15 cellular contexts compared by ENCODE assay signal in the genomic region with DNA sequence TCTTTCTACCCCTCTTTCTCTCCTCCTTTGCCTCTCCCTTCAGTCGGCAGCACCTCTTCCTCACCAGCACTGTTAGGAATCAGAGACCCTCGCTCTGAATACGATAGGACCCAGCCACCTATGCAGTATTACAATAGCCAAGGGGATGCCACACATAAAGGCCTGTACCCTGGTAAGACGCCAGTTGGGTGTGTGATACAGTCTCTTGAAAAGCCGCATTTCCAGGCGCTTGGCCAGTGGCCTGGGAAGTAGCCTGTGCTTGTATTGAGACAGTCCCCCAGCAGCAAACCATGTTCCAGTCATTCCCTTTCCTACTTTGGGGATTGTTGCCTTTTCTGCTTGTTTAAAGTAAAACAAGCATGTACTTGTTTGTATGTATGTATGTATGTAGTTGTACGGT.
DNase-seq lines count a peak whose midpoint lies in the region; ATAC-seq and TF ChIP-seq lines count a peak whose summit lies in the region.
"Had no signal": no experiment of that assay in that cellular context is flagged by ENCODE, and none has a peak within 500 bp of the region (broad histone marks: within the 10 kb centered on the region; RNA-seq: fewer than 3 reads in every experiment).

No MANE protein-coding gene starts in this region.

- H3K27ac Mint-ChIP-seq in GM23338: peak overlapping the region; percentile 84

- no peaks in the 10 kb centered on the region for H4K20me1 ChIP-seq in GM23338 (replicated peaks; ENCODE audit: insufficient read depth)

- no peaks in the 10 kb centered on the region for H3K79me2 ChIP-seq in GM23338 (replicated peaks; ENCODE audit: insufficient read depth)

- DNase-seq in GM23338 (ENCODE audit: low spot score) (no peak), cerebellar cortex (ENCODE audit: low spot score) (peak; percentile 74), heart right ventricle (peak; percentile 47 to 66), nucleus accumbens (lab: John Stamatoyannopoulos, UW) (peak in 31 of 56 donors; percentile 8 to 63 (median 26)), DMS53 treated with DMSO at 0.1 percent for 48 hours (lab: John Stamatoyannopoulos, UW; ENCODE audit: unreplicated experiment) (no peak), foreskin fibroblast (no peak), NCI-H526 treated with DMSO at 0.1 percent for 48 hours (lab: John Stamatoyannopoulos, UW) (no peak)
- DNase-seq: DMS53, GM23248, NCI-H1436 treated with DMSO at 0.1 percent for 48 hours, NCI-H2081 treated with DMSO at 0.1 percent for 48 hours, NCI-H524, PC-3 had no signal

- H3K4me3 Mint-ChIP-seq in GM23338: no peak overlapping the region

- no peak for ATAC-seq in GM23338
- ATAC-seq in heart right ventricle: peak; percentile 54 to 94 (median 88)
- no peak for ATAC-seq in SK-N-SH treated with all-trans-retinoic acid at 6 μM for 48 hours
- ATAC-seq: K562, PC-3 had no signal

- intact Hi-C loops in heart right ventricle (cut with DNase I): no loop called here

- H3K9me2 ChIP-seq in GM23338 (ENCODE audit: insufficient read depth): no peaks in the 10 kb centered on the region

- 55 to 74% methylated on average over 7 of the region's 7 CpGs for WGBS in heart right ventricle, 2 donors

- H3K36me3 ChIP-seq in GM23338 (ENCODE audit: insufficient read depth) (0 out of 2 replicates have a peak, but pooled peaks cover 6% of the 10 kb centered on the region), heart right ventricle (peaks cover 0 to 100% (median 28%) of the 10 kb centered on the region in 9 donors)

- H2AFZ ChIP-seq in GM23338: no peak overlapping the region
- H2AFZ ChIP-seq: GM23248 had no signal

- H3K36me3 Mint-ChIP-seq in GM23338 (ENCODE audit: low read depth): peaks cover 64% of the 10 kb centered on the region

- peaks cover 1% of the 10 kb centered on the region for H3K27me3 Mint-ChIP-seq in GM23338 (ENCODE audit: insufficient read depth, low read depth, poor library complexity)

- peak overlapping the region; percentile 55 for H3K4me2 ChIP-seq in GM23338

- H3K27ac ChIP-seq in GM23338 (ENCODE audit: low read depth) (peak overlapping the region; percentile 12; the same call in 1 of the 2 replicates), heart right ventricle (peak overlapping the region in 5 of 10 donors; percentile 8 to 64 (median 43))
- H3K27ac ChIP-seq: GM23248 had no signal

- peaks cover 23% of the 10 kb centered on the region for H3K4me1 Mint-ChIP-seq in GM23338

- TF ChIP-seq CTCF in GM23338 (conservative IDR thresholded peaks at IDR 0.05; ENCODE audit: low read depth in 2 of 2): no peak
- TF ChIP-seq CTCF in heart right ventricle (IDR thresholded peaks at IDR 0.05): no peak
- TF ChIP-seq CTCF in foreskin fibroblast (IDR thresholded peaks at IDR 0.05; ENCODE audit: low read depth, low read length): no peak

- no peaks in the 10 kb centered on the region for H3K9me3 Mint-ChIP-seq in GM23338

- no peaks in the 10 kb centered on the region for H3F3A ChIP-seq in GM23338 (replicated peaks; ENCODE audit: low read depth)

- H3K4me3 ChIP-seq in GM23338 (no peak overlapping the region), heart right ventricle (no peak overlapping the region), foreskin fibroblast (ENCODE audit: low read depth in 1 of 2, low read length in 2 of 2) (no peak overlapping the region)
- H3K4me3 ChIP-seq: GM23248, K562 had no signal

- H3K9me3 ChIP-seq in heart right ventricle: no peaks in the 10 kb centered on the region

- H3K4me1 ChIP-seq in GM23338 (ENCODE audit: insufficient read depth): peaks cover 17% of the 10 kb centered on the region
- H3K4me1 ChIP-seq in heart right ventricle: peaks cover 0 to 22% (median 5%) of the 10 kb centered on the region in 9 donors

- H3K27me3 ChIP-seq in GM23338 (ENCODE audit: insufficient read depth) (no peaks in the 10 kb centered on the region), heart right ventricle (no peaks in the 10 kb centered on the region)

TF ChIP-seq in SK-N-SH treated with all-trans-retinoic acid at 6 μM for 48 hours, 23 proteins besides CTCF, POLR2A, EP300 and RAD21:
- TF ChIP-seq TOX (CRISPR knock-in tag; IDR thresholded peaks at IDR 0.05; ENCODE audit: borderline replicate concordance): no peak
- no peak for TF ChIP-seq ARNTL (CRISPR knock-in tag; IDR thresholded peaks at IDR 0.05; ENCODE audit: borderline replicate concordance, low read depth)
- TF ChIP-seq ISL1 (CRISPR knock-in tag; IDR thresholded peaks at IDR 0.05): no peak
- TF ChIP-seq BACH2 (CRISPR knock-in tag; IDR thresholded peaks at IDR 0.05; ENCODE audit: borderline replicate concordance): no peak
TF ChIP-seq in SK-N-SH treated with all-trans-retinoic acid at 6 μM for 48 hours: peak in this region for 0.

Comparison
In these comparisons a context has a peak if more than half of its experiments do, and no peak if none do; other contexts are left out.
1. ATAC-seq: peak in heart right ventricle (8 of 8); none in GM23338 (single experiment) and SK-N-SH treated with all-trans-retinoic acid at 6 μM for 48 hours (single experiment).
2. DNase-seq: peak in cerebellar cortex (single experiment), heart right ventricle (2 of 2) and nucleus accumbens (31 of 56); none in GM23338 (single experiment), DMS53 treated with DMSO at 0.1 percent for 48 hours (single experiment), foreskin fibroblast (0 of 2) and NCI-H526 treated with DMSO at 0.1 percent for 48 hours (single experiment).